ENCODE assay signal across 8 cellular contexts in genomic region chr6:138774370-138774769, GRCh38. TPM values are rescaled to one million over a fixed set of nuclear protein-coding genes. Genes with fewer than 3 reads are reported as not detected.
DNase-seq lines count a peak whose midpoint lies in the region; ATAC-seq and TF ChIP-seq lines count a peak whose summit lies in the region.

No MANE protein-coding gene starts in this region.

- no peaks in the 10 kb centered on the region for H3K36me3 ChIP-seq in ES-I3 (ENCODE audit: insufficient read depth, low read length)
- H3K36me3 ChIP-seq in prostate gland = no peaks in the 10 kb centered on the region

- TF ChIP-seq CTCF in fibroblast of villous mesenchyme (IDR thresholded peaks at IDR 0.05; ENCODE audit: insufficient read depth, low read depth, low read length) (no peak), prostate gland (IDR thresholded peaks at IDR 0.05) (no peak)

- peak overlapping the region; percentile 100 for H3K27ac Mint-ChIP-seq in T-cell

- H3K4me1 ChIP-seq in ES-I3 (ENCODE audit: insufficient read depth, low read length) = peaks cover 6% of the 10 kb centered on the region; the same call in 1 of the 2 replicates
- no peaks in the 10 kb centered on the region for H3K4me1 ChIP-seq in prostate gland (replicated peaks)

- TF ChIP-seq POLR2A in prostate gland (IDR thresholded peaks at IDR 0.05) = no peak

- H3K4me3 ChIP-seq in fibroblast of villous mesenchyme (ENCODE audit: low read depth, low read length) (peak overlapping the region; percentile 96), prostate gland (peak overlapping the region; percentile 67 to 80)

- no peaks in the 10 kb centered on the region for H3K27me3 ChIP-seq in prostate gland (replicated peaks; ENCODE audit: insufficient read depth)

- POLR2A ChIA-PET in T-cell (lab: Charles Lee) = interaction anchor here (0.6 to 0.7 kb wide), 2 partner anchors 325 to 1656 kb away, joined by 3 to 4 read pairs; no protein-coding TSS in a partner anchor

- H3K4me1 Mint-ChIP-seq in T-cell = peaks cover 29 to 42% (median 29%) of the 10 kb centered on the region in 3 donors

- H3K4me3 Mint-ChIP-seq in T-cell = peak overlapping the region; percentile 89 to 98 (median 98)

- ATAC-seq in T-cell (replicated peaks in 1 of 4) (no peak), GM18868 (IDR thresholded peaks at IDR 0.05; ENCODE audit: unreplicated experiment) (no peak), HG03159 (IDR thresholded peaks at IDR 0.05; ENCODE audit: unreplicated experiment) (no peak)

- no peaks in the 10 kb centered on the region for H3K27me3 Mint-ChIP-seq in T-cell

- H3K27ac ChIP-seq in prostate gland = no peak overlapping the region

- 23% methylated on average over 3 of the region's 3 CpGs for WGBS in prostate gland

- H3K9me3 ChIP-seq in ES-I3 (ENCODE audit: control insufficient read depth, insufficient read depth, low read length) = no peaks in the 10 kb centered on the region
- H3K9me3 ChIP-seq in prostate gland = no peaks in the 10 kb centered on the region

- H3K36me3 Mint-ChIP-seq in T-cell = peaks cover 19% of the 10 kb centered on the region

- no peak for DNase-seq in T-cell
- no peak for DNase-seq in fibroblast of villous mesenchyme (ENCODE audit: low read depth)
- DNase-seq in prostate gland (ENCODE audit: low spot score) = no peak
- no peak for DNase-seq in HT-29 (ENCODE audit: low spot score)
- DNase-seq in GM19240 (ENCODE audit: insufficient read length, low spot score) = no peak

- no peaks in the 10 kb centered on the region for H3K9me3 Mint-ChIP-seq in T-cell

- CTCF ChIA-PET in T-cell (lab: Charles Lee) = no interaction called here

- intact Hi-C loops in prostate gland (cut with DNase I) = no loop called here

- peak overlapping the region; percentile 81; the same call in 1 of the 2 replicates for H3K9ac ChIP-seq in ES-I3 (ENCODE audit: low read depth, low read length)

RNA-seq across cellular contexts. Expression of gene CCDC28A, which starts 0.8 kb away (rescaled TPM):
- total RNA-seq in T-cell (10 to 100 TPM; 20.4 to 24.2 (median 23.3) TPM), fibroblast of villous mesenchyme (10.3 and 13.4 TPM in 2 replicates), prostate gland (10 to 100 TPM; 36.3 to 41.6 TPM)
- 8.4 and 11.6 TPM in 2 replicates for total RNA-seq in HT-29 (2014; rRNA removed; shearing (Covaris generic))

RNA-seq across cellular contexts. Expression of gene ECT2L, which starts 21.5 kb away (rescaled TPM):
- under 1 TPM in 2 of 5 donors, not detected in 3; 0.06 TPM for total RNA-seq in T-cell
- total RNA-seq in fibroblast of villous mesenchyme = not detected in 2 replicates
- under 1 TPM in 1 of 2 donors, not detected in 1; 0.41 TPM for total RNA-seq in prostate gland
- not detected in 2 replicates for total RNA-seq in HT-29 (2014; rRNA removed; shearing (Covaris generic))
